ENCODE assay signal across 25 cellular contexts in the genomic region with DNA sequence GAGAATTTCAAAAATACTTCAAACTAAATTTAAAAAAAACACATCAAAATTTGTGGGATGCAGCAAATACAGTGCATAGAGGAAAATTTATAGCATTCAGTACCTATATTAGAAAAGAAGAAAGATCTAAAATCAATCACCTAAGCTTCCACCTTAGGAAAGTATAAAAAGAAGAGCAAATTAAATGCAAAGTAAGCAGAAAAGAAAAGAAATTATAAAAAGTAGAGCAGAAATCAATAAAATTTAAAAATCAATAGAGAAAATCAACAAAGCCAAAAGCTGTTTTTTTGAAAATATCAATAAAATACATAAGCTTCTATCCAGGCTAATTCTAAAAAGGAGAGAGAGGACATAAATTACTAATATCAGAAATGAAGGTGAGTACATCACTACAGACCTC.
"Had no signal": no experiment of that assay in that cellular context is flagged by ENCODE, and none has a peak within 500 bp of the region (broad histone marks: within the 10 kb centered on the region; RNA-seq: fewer than 3 reads in every experiment).

No MANE protein-coding gene starts in this region.

- H3K27ac ChIP-seq: colonic mucosa, epithelial cell of prostate, esophagus squamous epithelium, gastrocnemius medialis, heart right ventricle, left lung, lower lobe of right lung had no signal

- FAIRE-seq: endometrium, keratinocyte had no signal

- H3K4me1 Mint-ChIP-seq: endodermal cell, mesothelial cell of epicardium had no signal

- DNase-seq: colonic mucosa; cortex of kidney; effector CD8-positive, alpha-beta T cell; effector memory CD8-positive, alpha-beta T cell; endodermal cell; erythroblast; esophagus squamous epithelium; foreskin fibroblast; foreskin melanocyte; gastrocnemius medialis; glutamatergic neuron; head of caudate nucleus; heart right ventricle; hippocampal formation; left cardiac atrium; left lung; left ventricle myocardium superior; lower lobe of right lung; mesenchymal stem cell had no signal

- H3K4me3 Mint-ChIP-seq: dendritic cell treated with granulocyte-macrophage colony-stimulating factor and Interleukin-4, amounts not matched to agents 40 ng/mL and 50 ng/mL, for 4 days; effector memory CD8-positive, alpha-beta T cell; endodermal cell; mesothelial cell of epicardium had no signal

- H3K4me1 ChIP-seq: colonic mucosa, esophagus squamous epithelium, gastrocnemius medialis, heart right ventricle, left lung, lower lobe of right lung had no signal

- H3K27ac Mint-ChIP-seq: dendritic cell treated with granulocyte-macrophage colony-stimulating factor and Interleukin-4, amounts not matched to agents 40 ng/mL and 50 ng/mL, for 4 days; effector memory CD8-positive, alpha-beta T cell; endodermal cell; mesothelial cell of epicardium had no signal

- H3K9me3 ChIP-seq: colonic mucosa, esophagus squamous epithelium, gastrocnemius medialis, left lung, lower lobe of right lung had no signal

- H3K4me3 ChIP-seq: colonic mucosa, esophagus squamous epithelium, gastrocnemius medialis, heart right ventricle, left lung, lower lobe of right lung had no signal

- H3K36me3 Mint-ChIP-seq: mesothelial cell of epicardium had no signal

- H3K27me3 ChIP-seq: colonic mucosa, esophagus squamous epithelium, gastrocnemius medialis, heart right ventricle, left lung had no signal

- ATAC-seq: effector memory CD8-positive, alpha-beta T cell; esophagus mucosa; gastrocnemius medialis; heart right ventricle; left cardiac atrium; left lung; left ventricle myocardium superior; lower lobe of right lung had no signal

- H3K27me3 Mint-ChIP-seq: dendritic cell treated with granulocyte-macrophage colony-stimulating factor and Interleukin-4, amounts not matched to agents 40 ng/mL and 50 ng/mL, for 4 days had no signal

- H3K9me3 Mint-ChIP-seq: dendritic cell treated with granulocyte-macrophage colony-stimulating factor and Interleukin-4, amounts not matched to agents 40 ng/mL and 50 ng/mL, for 4 days; effector memory CD8-positive, alpha-beta T cell; endodermal cell had no signal

- H3K36me3 ChIP-seq: colonic mucosa, esophagus squamous epithelium, gastrocnemius medialis, heart right ventricle, left lung, lower lobe of right lung had no signal
